In genomic region chr1:33391669-33392068, GRCh38 we compare ENCODE assay signal across 29 cellular contexts.
"Had no signal": no experiment of that assay in that cellular context is flagged by ENCODE, and none has a peak within 500 bp of the region (broad histone marks: within the 10 kb centered on the region; RNA-seq: fewer than 3 reads in every experiment).

No MANE protein-coding gene starts in this region.

- H3K27ac ChIP-seq: breast epithelium, epithelial cell of prostate, esophagus squamous epithelium, gastrocnemius medialis, hepatocyte, parathyroid adenoma, right atrium auricular region, testis, transverse colon had no signal

- H3K4me1 Mint-ChIP-seq: activated naive CD4-positive, alpha-beta T cell treated with anti-CD3 and anti-CD28 coated beads, Interleukin-2, amount 50 U/mL, for 24 hours; activated naive CD8-positive, alpha-beta T cell treated with anti-CD3 and anti-CD28 coated beads, Interleukin-2, amount 50 U/mL, for 24 hours; memory B cell had no signal

- H3K9me3 Mint-ChIP-seq: activated naive CD4-positive, alpha-beta T cell treated with anti-CD3 and anti-CD28 coated beads, Interleukin-2, amount 50 U/mL, for 24 hours; activated naive CD8-positive, alpha-beta T cell treated with anti-CD3 and anti-CD28 coated beads, Interleukin-2, amount 50 U/mL, for 24 hours; activated T-helper 2 cell treated with anti-CD3 and anti-CD28 coated beads, Interferon-gamma antibody, Interleukin-2, Interleukin-4, amounts not matched to agents 10 μg/mL and 5 μg/mL and 100 μg/mL, durations not matched to agents 14 hours and 24 hours and 36 hours; memory B cell; nephron progenitor cell; T-helper 2 cell treated with Interferon-gamma antibody and Interleukin-4, amounts not matched to agents 5 μg/mL and 100 μg/mL, for 36 hours had no signal

- H3K36me3 Mint-ChIP-seq: activated CD8-positive, alpha-beta memory T cell treated with anti-CD3 and anti-CD28 coated beads, Interleukin-2, amount 10 ng/mL, durations not matched to agents 7 days and 5 days; activated naive CD4-positive, alpha-beta T cell treated with anti-CD3 and anti-CD28 coated beads, Interleukin-2, amount 50 U/mL, for 24 hours; memory B cell had no signal

- H3K79me2 ChIP-seq: hepatocyte, parathyroid adenoma had no signal

- H3K36me3 ChIP-seq: breast epithelium, esophagus squamous epithelium, gastrocnemius medialis, right atrium auricular region, transverse colon had no signal

- H3K27ac Mint-ChIP-seq: activated CD4-positive, alpha-beta T cell treated with anti-CD3 and anti-CD28 coated beads for 36 hours; activated CD8-positive, alpha-beta memory T cell treated with anti-CD3 and anti-CD28 coated beads, Interleukin-2, amount 10 ng/mL, durations not matched to agents 7 days and 5 days; activated CD8-positive, alpha-beta T cell treated with anti-CD3 and anti-CD28 coated beads, Interleukin-2, amount 10 ng/mL, durations not matched to agents 7 days and 5 days; activated naive CD4-positive, alpha-beta T cell treated with anti-CD3 and anti-CD28 coated beads, Interleukin-2, amount 50 U/mL, for 24 hours; activated naive CD8-positive, alpha-beta T cell treated with anti-CD3 and anti-CD28 coated beads, Interleukin-2, amount 50 U/mL, for 24 hours; activated T-helper 2 cell treated with anti-CD3 and anti-CD28 coated beads, Interferon-gamma antibody, Interleukin-2, Interleukin-4, amounts not matched to agents 10 μg/mL and 5 μg/mL and 100 μg/mL, durations not matched to agents 14 hours and 24 hours and 36 hours; memory B cell; nephron progenitor cell; T-helper 2 cell treated with Interferon-gamma antibody and Interleukin-4, amounts not matched to agents 5 μg/mL and 100 μg/mL, for 36 hours had no signal

- H3K4me3 ChIP-seq: breast epithelium, esophagus squamous epithelium, gastrocnemius medialis, hepatocyte, mucosa of descending colon, right atrium auricular region, testis, transverse colon had no signal

- DNase-seq: activated CD4-positive, alpha-beta T cell treated with anti-CD3 and anti-CD28 coated beads for 36 hours; activated CD4-positive, CD25-positive, alpha-beta regulatory T cell; activated CD8-positive, alpha-beta memory T cell treated with anti-CD3 and anti-CD28 coated beads, Interleukin-2, amount 10 ng/mL, durations not matched to agents 7 days and 5 days; activated CD8-positive, alpha-beta T cell treated with anti-CD3 and anti-CD28 coated beads, Interleukin-2, amount 10 ng/mL, durations not matched to agents 7 days and 5 days; activated naive CD8-positive, alpha-beta T cell treated with anti-CD3 and anti-CD28 coated beads, Interleukin-2, amount 50 U/mL, for 24 hours; activated T-cell treated with anti-CD3 and anti-CD28 coated beads, Interleukin-2, amount 50 U/mL, for 48 hours; amygdala; central memory CD4-positive, alpha-beta T cell; dermis blood vessel endothelial cell; effector CD4-positive, alpha-beta T cell; esophagus squamous epithelium; gastrocnemius medialis; mucosa of descending colon; nephron progenitor cell; occipital lobe; stimulated activated CD4-positive, alpha-beta T cell treated with anti-CD3 and anti-CD28 coated beads, Interleukin-15, amount 100 ng/mL, for 24 hours; stimulated activated naive CD4-positive, alpha-beta T cell treated with Interleukin-2 at 50 U/mL for 16 hours; T-helper 1 cell; testis; transverse colon had no signal

- H3K4me1 ChIP-seq: breast epithelium, parathyroid adenoma had no signal

- H3K4me3 Mint-ChIP-seq: activated CD4-positive, alpha-beta T cell treated with anti-CD3 and anti-CD28 coated beads for 36 hours; activated CD8-positive, alpha-beta memory T cell treated with anti-CD3 and anti-CD28 coated beads, Interleukin-2, amount 10 ng/mL, durations not matched to agents 7 days and 5 days; activated CD8-positive, alpha-beta T cell treated with anti-CD3 and anti-CD28 coated beads, Interleukin-2, amount 10 ng/mL, durations not matched to agents 7 days and 5 days; activated naive CD4-positive, alpha-beta T cell treated with anti-CD3 and anti-CD28 coated beads, Interleukin-2, amount 50 U/mL, for 24 hours; activated naive CD8-positive, alpha-beta T cell treated with anti-CD3 and anti-CD28 coated beads, Interleukin-2, amount 50 U/mL, for 24 hours; memory B cell; nephron progenitor cell; T-helper 2 cell treated with Interferon-gamma antibody and Interleukin-4, amounts not matched to agents 5 μg/mL and 100 μg/mL, for 36 hours had no signal

- H3K4me2 ChIP-seq: hepatocyte had no signal

- H3K9ac ChIP-seq: parathyroid adenoma had no signal

- H3K27me3 ChIP-seq: breast epithelium, esophagus squamous epithelium, gastrocnemius medialis, hepatocyte, right atrium auricular region, testis, transverse colon had no signal

- ATAC-seq: activated CD4-positive, alpha-beta T cell treated with anti-CD3 and anti-CD28 coated beads for 36 hours; activated CD8-positive, alpha-beta memory T cell treated with anti-CD3 and anti-CD28 coated beads, Interleukin-2, amount 10 ng/mL, durations not matched to agents 7 days and 5 days; activated CD8-positive, alpha-beta T cell treated with anti-CD3 and anti-CD28 coated beads, Interleukin-2, amount 10 ng/mL, durations not matched to agents 7 days and 5 days; activated naive CD8-positive, alpha-beta T cell treated with anti-CD3 and anti-CD28 coated beads, Interleukin-2, amount 50 U/mL, for 24 hours; gastrocnemius medialis; mucosa of descending colon had no signal
